In genomic region chr4:166324321-166324720, GRCh38 we compare ENCODE assay signal across 10 cellular contexts.
DNase-seq lines count a peak whose midpoint lies in the region; ATAC-seq and TF ChIP-seq lines count a peak whose summit lies in the region.
"Had no signal": no experiment of that assay in that cellular context is flagged by ENCODE, and none has a peak within 500 bp of the region (broad histone marks: within the 10 kb centered on the region; RNA-seq: fewer than 3 reads in every experiment).

No MANE protein-coding gene starts in this region.

- no peaks in the 10 kb centered on the region for H3K36me3 ChIP-seq in transverse colon
- H3K36me3 ChIP-seq in left ventricle myocardium inferior: no peaks in the 10 kb centered on the region
- no peaks in the 10 kb centered on the region for H3K36me3 ChIP-seq in stomach

- in situ Hi-C loops in transverse colon (cut with MboI; ENCODE audit: low pct_ligation_motif_present in 1 of 4, low pct_unique_long_range_greater_than_20kb in 1 of 4, low sequenced_read_pairs in 3 of 4): no loop called here

- TF ChIP-seq POLR2A in transverse colon (IDR thresholded peaks at IDR 0.05) (no peak), stomach (IDR thresholded peaks at IDR 0.05) (no peak)

- H3K36me3 Mint-ChIP-seq in activated CD4-positive, alpha-beta T cell treated with anti-CD3 and anti-CD28 coated beads for 36 hours (ENCODE audit: low read depth): no peaks in the 10 kb centered on the region
- H3K36me3 Mint-ChIP-seq: CD4-positive, CD25-positive, alpha-beta regulatory T cell had no signal

- CTCF ChIA-PET in activated CD4-positive, alpha-beta T cell treated with anti-CD3 and anti-CD28 coated beads for 36 hours (lab: Charles Lee): interaction anchor here (0.6 kb wide), 1 partner anchor 830 kb away, joined by 3 read pairs; no protein-coding TSS in a partner anchor

- no peak overlapping the region for H3K27ac Mint-ChIP-seq in activated CD4-positive, alpha-beta T cell treated with anti-CD3 and anti-CD28 coated beads for 36 hours
- H3K27ac Mint-ChIP-seq: CD4-positive, CD25-positive, alpha-beta regulatory T cell had no signal

- no peak for ATAC-seq in activated CD4-positive, alpha-beta T cell treated with anti-CD3 and anti-CD28 coated beads for 36 hours

- peak; percentile 9 for DNase-seq in activated CD4-positive, alpha-beta T cell treated with anti-CD3 and anti-CD28 coated beads for 36 hours
- DNase-seq in activated CD4-positive, alpha-beta T cell treated with anti-CD3 and anti-CD28 coated beads, Interleukin-2, amount 50 U/mL, for 48 hours: no peak
- DNase-seq in NAMALWA (ENCODE audit: low spot score) (peak; percentile 66), choroid plexus epithelial cell (ENCODE audit: low read depth) (peak; percentile 54), transverse colon (peak; percentile 29), NCI-H2227 (lab: John Stamatoyannopoulos, UW; ENCODE audit: unreplicated experiment) (no peak), left ventricle myocardium inferior (no peak), stomach (no peak)
- DNase-seq: CD4-positive, CD25-positive, alpha-beta regulatory T cell; effector memory CD4-positive, alpha-beta T cell had no signal

- H3K4me3 Mint-ChIP-seq in activated CD4-positive, alpha-beta T cell treated with anti-CD3 and anti-CD28 coated beads for 36 hours: no peak overlapping the region
- H3K4me3 Mint-ChIP-seq: CD4-positive, CD25-positive, alpha-beta regulatory T cell had no signal

- no peaks in the 10 kb centered on the region for H3K27me3 Mint-ChIP-seq in activated CD4-positive, alpha-beta T cell treated with anti-CD3 and anti-CD28 coated beads for 36 hours
- H3K27me3 Mint-ChIP-seq: CD4-positive, CD25-positive, alpha-beta regulatory T cell had no signal

- H3K27me3 ChIP-seq in transverse colon (no peaks in the 10 kb centered on the region), left ventricle myocardium inferior (ENCODE audit: low read depth) (no peaks in the 10 kb centered on the region), stomach (no peaks in the 10 kb centered on the region)

- TF ChIP-seq CTCF in choroid plexus epithelial cell (conservative IDR thresholded peaks at IDR 0.05; ENCODE audit: low read depth, low read length) (peak; percentile 60), transverse colon (IDR thresholded peaks at IDR 0.05) (peak; percentile 24 to 39 (median 31)), left ventricle myocardium inferior (IDR thresholded peaks at IDR 0.05; ENCODE audit: borderline replicate concordance) (no peak), stomach (IDR thresholded peaks at IDR 0.05) (no peak)

- peaks cover 3% of the 10 kb centered on the region for H3K9me3 Mint-ChIP-seq in activated CD4-positive, alpha-beta T cell treated with anti-CD3 and anti-CD28 coated beads for 36 hours (ENCODE audit: low read depth)

- H3K27ac ChIP-seq in transverse colon (no peak overlapping the region), left ventricle myocardium inferior (replicated peaks) (no peak overlapping the region), stomach (no peak overlapping the region)

- intact Hi-C loops in activated CD4-positive, alpha-beta T cell treated with anti-CD3 and anti-CD28 coated beads for 36 hours (cut with DNase I, micrococcal nuclease): loop anchor here in 1 of 2 experiments (10.0 kb wide), 1 partner anchor 1750 kb away; no protein-coding TSS in a partner anchor
- intact Hi-C loops in transverse colon (cut with DNase I; ENCODE audit: low total_unique reads): no loop called here
- intact Hi-C loops in left ventricle myocardium inferior (cut with micrococcal nuclease): no loop called here
- intact Hi-C loops in stomach (cut with DNase I; ENCODE audit: low total_unique reads): no loop called here

- H3K4me1 ChIP-seq in transverse colon (no peaks in the 10 kb centered on the region), left ventricle myocardium inferior (no peaks in the 10 kb centered on the region), stomach (no peaks in the 10 kb centered on the region)

- TF ChIP-seq EP300 in transverse colon (IDR thresholded peaks at IDR 0.05; ENCODE audit: low read depth) (no peak), stomach (IDR thresholded peaks at IDR 0.05) (no peak)

- WGBS in transverse colon (ENCODE audit: low coverage in 1 of 2), 2 donors: 41 to 45% methylated on average over 3 to 4 of the region's 4 CpGs
- WGBS in stomach, 5 donors: 31 to 48% (median 37%) methylated on average over 4 of the region's 4 CpGs

- H3K9me3 ChIP-seq in transverse colon: no peaks in the 10 kb centered on the region
- H3K9me3 ChIP-seq in left ventricle myocardium inferior (replicated peaks): peaks cover 21% of the 10 kb centered on the region
- no peaks in the 10 kb centered on the region for H3K9me3 ChIP-seq in stomach

- POLR2A ChIA-PET in activated CD4-positive, alpha-beta T cell treated with anti-CD3 and anti-CD28 coated beads for 36 hours (lab: Charles Lee): no interaction called here

- H3K4me3 ChIP-seq in choroid plexus epithelial cell (ENCODE audit: low read depth, low read length) (no peak overlapping the region), transverse colon (no peak overlapping the region), left ventricle myocardium inferior (no peak overlapping the region), stomach (no peak overlapping the region)

- H3K4me1 Mint-ChIP-seq in activated CD4-positive, alpha-beta T cell treated with anti-CD3 and anti-CD28 coated beads for 36 hours: no peaks in the 10 kb centered on the region
- H3K4me1 Mint-ChIP-seq: CD4-positive, CD25-positive, alpha-beta regulatory T cell had no signal

Comparison
In these comparisons a context has a peak if more than half of its experiments do, and no peak if none do; other contexts are left out.
1. DNase-seq: peak in activated CD4-positive, alpha-beta T cell treated with anti-CD3 and anti-CD28 coated beads for 36 hours (single experiment), NAMALWA (single experiment), choroid plexus epithelial cell (single experiment) and transverse colon (single experiment); none in activated CD4-positive, alpha-beta T cell treated with anti-CD3 and anti-CD28 coated beads, Interleukin-2, amount 50 U/mL, for 48 hours (0 of 2), NCI-H2227 (single experiment), left ventricle myocardium inferior (single experiment) and stomach (single experiment).
2. CTCF ChIP-seq: peak in choroid plexus epithelial cell (single experiment) and transverse colon (5 of 5); none in left ventricle myocardium inferior (single experiment) and stomach (0 of 7).